Comparison of ENCODE assay signal across 8 cellular contexts in genomic region chr3:49930241-49930690, GRCh38. TPM values are rescaled to one million over a fixed set of nuclear protein-coding genes. Genes with fewer than 3 reads are reported as not detected.
DNase-seq lines count a peak whose midpoint lies in the region; ATAC-seq and TF ChIP-seq lines count a peak whose summit lies in the region.

No MANE protein-coding gene starts in this region.

- H3K9me3 Mint-ChIP-seq in activated T-cell treated with anti-CD3 and anti-CD28 coated beads, Interleukin-2, amount 50 U/mL, for 24 hours = no peaks in the 10 kb centered on the region

- H3K4me3 ChIP-seq in brain microvascular endothelial cell (ENCODE audit: low read depth, low read length) (peak overlapping the region; percentile 84), lung (no peak overlapping the region), tibial nerve (peak overlapping the region; percentile 50 to 87 (median 67))

- peak overlapping the region; percentile 89 for H3K4me3 Mint-ChIP-seq in activated T-cell treated with anti-CD3 and anti-CD28 coated beads, Interleukin-2, amount 50 U/mL, for 24 hours

- TF ChIP-seq POLR2A in tibial nerve (IDR thresholded peaks at IDR 0.05) = no peak

- in situ Hi-C loops in brain microvascular endothelial cell (cut with HindIII; ENCODE audit: low pct_ligation_motif_present, low sequenced_read_pairs) = no loop called here
- in situ Hi-C loops in GM13977 (cut with MboI; ENCODE audit: low pct_unique_long_range_greater_than_20kb, low sequenced_read_pairs, unreplicated experiment) = no loop called here

- H3K4me1 Mint-ChIP-seq in activated T-cell treated with anti-CD3 and anti-CD28 coated beads, Interleukin-2, amount 50 U/mL, for 24 hours (ENCODE audit: low read depth) = peaks cover 30% of the 10 kb centered on the region

- ATAC-seq in lung (ENCODE audit: insufficient read depth, low FRiP score) (no peak), HG03442 (IDR thresholded peaks at IDR 0.05; ENCODE audit: unreplicated experiment) (no peak)

- no peaks in the 10 kb centered on the region for H3K36me3 ChIP-seq in brain microvascular endothelial cell (replicated peaks)
- H3K36me3 ChIP-seq in lung (ENCODE audit: control insufficient read depth in 2 of 2, insufficient read depth in 2 of 2, low read length in 2 of 2) = no peaks in the 10 kb centered on the region
- H3K36me3 ChIP-seq in tibial nerve = no peaks in the 10 kb centered on the region

- H3K27me3 Mint-ChIP-seq in activated T-cell treated with anti-CD3 and anti-CD28 coated beads, Interleukin-2, amount 50 U/mL, for 24 hours = no peaks in the 10 kb centered on the region

- 58 to 73% methylated on average over 15 of the region's 15 CpGs for WGBS in lung, 2 donors
- WGBS in tibial nerve, 2 donors = 44 to 49% methylated on average over 14 to 15 of the region's 15 CpGs

- H3K27ac Mint-ChIP-seq in activated T-cell treated with anti-CD3 and anti-CD28 coated beads, Interleukin-2, amount 50 U/mL, for 24 hours = peak overlapping the region; percentile 93

- no peaks in the 10 kb centered on the region for H3K27me3 ChIP-seq in brain microvascular endothelial cell (replicated peaks)
- no peaks in the 10 kb centered on the region for H3K27me3 ChIP-seq in lung (ENCODE audit: control insufficient read depth, insufficient read depth)
- H3K27me3 ChIP-seq in tibial nerve = no peaks in the 10 kb centered on the region

- DNase-seq in activated T-cell treated with anti-CD3 and anti-CD28 coated beads, Interleukin-2, amount 50 U/mL, for 24 hours = no peak
- no peak for DNase-seq in activated T-cell treated with anti-CD3 and anti-CD28 coated beads, Interleukin-2, amount 50 U/mL, for 1 hour
- DNase-seq in brain microvascular endothelial cell (no peak), lung (ENCODE audit: low spot score) (no peak), tibial nerve (ENCODE audit: low spot score in 2 of 2) (no peak), mucosa of gallbladder (ENCODE audit: low spot score) (no peak), GM13977 (ENCODE audit: low spot score) (no peak)

- TF ChIP-seq EP300 in tibial nerve (IDR thresholded peaks at IDR 0.05) = no peak

- peaks cover 11% of the 10 kb centered on the region for H3K36me3 Mint-ChIP-seq in activated T-cell treated with anti-CD3 and anti-CD28 coated beads, Interleukin-2, amount 50 U/mL, for 24 hours (ENCODE audit: low read depth)

- H3K4me1 ChIP-seq in lung (ENCODE audit: control insufficient read depth in 2 of 2, insufficient read depth in 2 of 2, low read length in 2 of 2) (peaks cover 0 to 4% of the 10 kb centered on the region in 2 donors), tibial nerve (peaks cover 0 to 30% (median 13%) of the 10 kb centered on the region in 4 donors)

- no peak for TF ChIP-seq CTCF in brain microvascular endothelial cell (IDR thresholded peaks at IDR 0.05; ENCODE audit: low read depth, low read length, missing control alignments)
- no peak for TF ChIP-seq CTCF in lung (IDR thresholded peaks at IDR 0.05; ENCODE audit: control extremely low read depth, extremely low read depth)
- no peak for TF ChIP-seq CTCF in tibial nerve (IDR thresholded peaks at IDR 0.05)
- no peak for TF ChIP-seq CTCF in GM13977 (IDR thresholded peaks at IDR 0.05; ENCODE audit: extremely low read depth, insufficient read depth, missing control alignments)

- peak overlapping the region; percentile 61 for H3K27ac ChIP-seq in brain microvascular endothelial cell
- H3K27ac ChIP-seq in lung (ENCODE audit: low read depth in 1 of 2, low read length in 1 of 2) = peak overlapping the region; percentile 83 to 84
- H3K27ac ChIP-seq in tibial nerve = peak overlapping the region; percentile 66 to 93 (median 85)

- H3K9me3 ChIP-seq in lung (ENCODE audit: control insufficient read depth in 2 of 2, insufficient read depth in 1 of 2, low read length in 1 of 2) (no peaks in the 10 kb centered on the region), tibial nerve (no peaks in the 10 kb centered on the region)

RNA-seq across cellular contexts. Expression of gene MON1A, which starts 0.7 kb away (rescaled TPM):
- total RNA-seq in lung (10 to 100 TPM in 1 of 2 donors, 1 to 10 TPM in 1; 7.0 to 12.3 TPM), tibial nerve (10 to 100 TPM in 3 of 4 donors, 1 to 10 TPM in 1; 6.9 to 18.8 (median 15.8) TPM), mucosa of gallbladder (9.7 TPM)
- polyA plus RNA-seq in lung = 10 to 100 TPM in 1 of 2 donors, 1 to 10 TPM in 1; 8.5 to 10.3 TPM

RNA-seq across cellular contexts. Expression of gene RBM6, which starts 9.7 kb away (rescaled TPM):
- 100 to 1,000 TPM in 1 of 2 donors, 10 to 100 TPM in 1; 70.4 to 126 TPM for total RNA-seq in lung
- polyA plus RNA-seq in lung = 10 to 100 TPM; 42.1 to 88.9 TPM
- total RNA-seq in tibial nerve = 100 to 1,000 TPM; 106 to 182 (median 158) TPM
- 89.2 TPM for total RNA-seq in mucosa of gallbladder

RNA-seq across cellular contexts. Expression of gene MST1R, which starts 26.6 kb away (rescaled TPM):
- 10 to 100 TPM in 1 of 2 donors, 1 to 10 TPM in 1; 5.6 to 54.8 TPM for total RNA-seq in lung
- 10 to 100 TPM; 18.6 to 38.8 TPM for polyA plus RNA-seq in lung
- total RNA-seq in tibial nerve = 1 to 10 TPM; 1.0 to 2.8 (median 2.3) TPM
- total RNA-seq in mucosa of gallbladder = 131 TPM
